8 cellular contexts compared by ENCODE assay signal in the genomic region with DNA sequence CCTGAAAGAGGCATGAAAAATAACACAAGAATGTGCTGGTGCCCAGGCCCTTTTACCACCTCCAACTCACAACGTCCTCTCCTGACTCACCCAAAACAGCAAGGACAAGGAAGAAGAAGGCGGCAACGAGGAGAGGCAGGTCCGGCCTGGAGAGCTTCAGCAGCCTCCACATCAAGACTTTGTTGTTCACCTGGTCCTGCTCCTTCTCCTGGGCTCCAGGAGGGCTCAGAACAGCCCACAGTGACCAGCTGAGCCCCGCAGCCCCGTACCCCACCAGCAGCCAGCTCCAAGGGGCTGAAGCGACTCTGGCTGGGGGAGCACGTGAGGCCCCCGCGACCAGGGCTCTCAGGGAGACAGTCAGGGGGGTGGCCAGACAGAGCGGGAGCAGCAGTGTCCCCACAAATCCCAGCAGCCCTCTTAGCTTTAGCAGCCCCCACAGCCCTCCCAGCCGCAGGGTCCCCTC. TPM values are rescaled to one million over a fixed set of nuclear protein-coding genes. Genes with fewer than 3 reads are reported as not detected.
DNase-seq lines count a peak whose midpoint lies in the region; ATAC-seq and TF ChIP-seq lines count a peak whose summit lies in the region.

No MANE protein-coding gene starts in this region.

- POLR2A ChIA-PET in CD4-positive, alpha-beta memory T cell (lab: Charles Lee; ENCODE audit: partially characterized antibody), result interaction anchor here (0.8 to 11.6 kb wide), 20 partner anchors 8 to 238 kb away, joined by 3 to 1160 read pairs (median 6); partner anchors contain the start of genes BRD2, HLA-DMA, HLA-DMB and HLA-DPB1

- no peak for ATAC-seq in central memory CD8-positive, alpha-beta T cell (replicated peaks; ENCODE audit: extremely low read depth, poor library complexity, severe bottlenecking)
- no peak for ATAC-seq in HG02885 (IDR thresholded peaks at IDR 0.05; ENCODE audit: poor library complexity, unreplicated experiment)
- ATAC-seq in HG03175 (IDR thresholded peaks at IDR 0.05; ENCODE audit: unreplicated experiment), result no peak

- H3K36me3 Mint-ChIP-seq in CD4-positive, alpha-beta memory T cell, result peaks cover 63 to 77% of the 10 kb centered on the region in 2 donors
- peaks cover 54% of the 10 kb centered on the region for H3K36me3 Mint-ChIP-seq in central memory CD8-positive, alpha-beta T cell (ENCODE audit: insufficient read depth)

- CTCF ChIA-PET in CD4-positive, alpha-beta memory T cell (lab: Charles Lee; ENCODE audit: partially characterized antibody), result interaction anchor here (0.9 to 11.2 kb wide), 23 partner anchors 9 to 424 kb away, joined by 3 to 480 read pairs (median 7); partner anchors contain the start of genes BRD2, HLA-DMA, PSMB9 and TAP1

- H3K4me3 ChIP-seq in CD4-positive, alpha-beta memory T cell (ENCODE audit: low read length in 2 of 2), result peak overlapping the region; percentile 58 to 74
- H3K4me3 ChIP-seq in KMS-11 (IDR thresholded peaks at IDR 0.05; ENCODE audit: insufficient read depth, low read depth, low read length) (no peak overlapping the region), muscle layer of duodenum (ENCODE audit: low read depth in 1 of 2, low read length in 2 of 2) (peak overlapping the region; percentile 71 to 73)

- intact Hi-C loops in CD4-positive, alpha-beta memory T cell (cut with micrococcal nuclease), result loop anchor here (1.0 kb wide), 2 partner anchors 17 to 31 kb away; partner anchors contain the start of gene PSMB9

- H3K4me1 ChIP-seq in CD4-positive, alpha-beta memory T cell (ENCODE audit: insufficient read depth, low read length), result peaks cover 81% of the 10 kb centered on the region
- H3K4me1 ChIP-seq in KMS-11 (ENCODE audit: low read depth, poor library complexity, severe bottlenecking) (peaks cover 36% of the 10 kb centered on the region), muscle layer of duodenum (ENCODE audit: control insufficient read depth in 1 of 2, insufficient read depth in 2 of 2, low read length in 2 of 2) (peaks cover 9 to 14% of the 10 kb centered on the region in 2 donors)

- TF ChIP-seq CTCF in KMS-11 (conservative IDR thresholded peaks at IDR 0.05; ENCODE audit: low read depth, low read length), result no peak

- H3K9ac ChIP-seq in KMS-11, result peak overlapping the region; percentile 88

- H3K9me3 Mint-ChIP-seq in CD4-positive, alpha-beta memory T cell, result no peaks in the 10 kb centered on the region
- no peaks in the 10 kb centered on the region for H3K9me3 Mint-ChIP-seq in central memory CD8-positive, alpha-beta T cell

- H3K27ac Mint-ChIP-seq in CD4-positive, alpha-beta memory T cell, result peak overlapping the region; percentile 92 to 100 (median 95)
- peak overlapping the region; percentile 100 for H3K27ac Mint-ChIP-seq in central memory CD8-positive, alpha-beta T cell (ENCODE audit: low read depth)

- H2AFZ ChIP-seq in KMS-11 (ENCODE audit: low read depth), result peak overlapping the region; percentile 70

- H3K9me3 ChIP-seq in CD4-positive, alpha-beta memory T cell (ENCODE audit: control insufficient read depth in 1 of 2, low read length in 2 of 2), result no peaks in the 10 kb centered on the region
- H3K9me3 ChIP-seq in muscle layer of duodenum (ENCODE audit: control insufficient read depth in 1 of 2, low read length in 2 of 2), result no peaks in the 10 kb centered on the region

- peak overlapping the region; percentile 89 for H3K4me2 ChIP-seq in KMS-11

- H4K20me1 ChIP-seq in KMS-11 (ENCODE audit: insufficient read depth), result no peaks in the 10 kb centered on the region

- H3K4me3 Mint-ChIP-seq in CD4-positive, alpha-beta memory T cell, result peak overlapping the region; percentile 91 to 97 (median 93)
- peak overlapping the region; percentile 71 for H3K4me3 Mint-ChIP-seq in central memory CD8-positive, alpha-beta T cell

- peaks cover 67 to 93% (median 78%) of the 10 kb centered on the region in 4 donors for H3K4me1 Mint-ChIP-seq in CD4-positive, alpha-beta memory T cell
- H3K4me1 Mint-ChIP-seq in central memory CD8-positive, alpha-beta T cell, result peaks cover 79% of the 10 kb centered on the region

- no peaks in the 10 kb centered on the region for H3K27me3 Mint-ChIP-seq in CD4-positive, alpha-beta memory T cell
- no peaks in the 10 kb centered on the region for H3K27me3 Mint-ChIP-seq in central memory CD8-positive, alpha-beta T cell

- peaks cover 17% of the 10 kb centered on the region; the same call in 1 of the 2 replicates for H3K79me2 ChIP-seq in KMS-11 (ENCODE audit: insufficient read depth, low read depth)

- no peaks in the 10 kb centered on the region for H3K27me3 ChIP-seq in CD4-positive, alpha-beta memory T cell (ENCODE audit: insufficient read depth, low read length)
- H3K27me3 ChIP-seq in KMS-11 (ENCODE audit: insufficient read depth, low read depth), result no peaks in the 10 kb centered on the region
- H3K27me3 ChIP-seq in muscle layer of duodenum (ENCODE audit: low read depth, low read length), result no peaks in the 10 kb centered on the region

- peak overlapping the region; percentile 99 for H3K27ac ChIP-seq in CD4-positive, alpha-beta memory T cell (ENCODE audit: low read depth, low read length)
- peak overlapping the region; percentile 72 for H3K27ac ChIP-seq in KMS-11
- peak overlapping the region; percentile 74 for H3K27ac ChIP-seq in muscle layer of duodenum (ENCODE audit: low read length)

- H3K36me3 ChIP-seq in CD4-positive, alpha-beta memory T cell (ENCODE audit: insufficient read depth, low read length), result peaks cover 40% of the 10 kb centered on the region
- H3K36me3 ChIP-seq in KMS-11 (ENCODE audit: insufficient read depth), result peaks cover 3% of the 10 kb centered on the region; the same call in 1 of the 2 replicates
- peaks cover 34 to 37% of the 10 kb centered on the region in 2 donors for H3K36me3 ChIP-seq in muscle layer of duodenum (ENCODE audit: control insufficient read depth in 1 of 2, insufficient read depth in 2 of 2, low read length in 2 of 2)

- no peak for DNase-seq in CD4-positive, alpha-beta memory T cell
- DNase-seq in central memory CD8-positive, alpha-beta T cell (ENCODE audit: low spot score in 2 of 2), result no peak
- no peak for DNase-seq in HuH-7 (ENCODE audit: low spot score)
- no peak for DNase-seq in NCI-H1048 (lab: John Stamatoyannopoulos, UW)

RNA-seq across cellular contexts. Expression of gene TAP2, which starts 0.9 kb away (rescaled TPM):
- total RNA-seq in CD4-positive, alpha-beta memory T cell, result 100 to 1,000 TPM; 106 to 112 TPM
- 10 to 100 TPM; 11.0 to 16.5 TPM for polyA plus RNA-seq in CD4-positive, alpha-beta memory T cell

RNA-seq across cellular contexts. Expression of gene PSMB8, which starts 6.2 kb away (rescaled TPM):
- 100 to 1,000 TPM; 134 to 138 TPM for total RNA-seq in CD4-positive, alpha-beta memory T cell
- 100 to 1,000 TPM; 363 to 426 TPM for polyA plus RNA-seq in CD4-positive, alpha-beta memory T cell

RNA-seq across cellular contexts. Expression of gene TAP1, which starts 15.8 kb away (rescaled TPM):
- 100 to 1,000 TPM; 136 to 141 TPM for total RNA-seq in CD4-positive, alpha-beta memory T cell
- 100 to 1,000 TPM; 300 to 324 TPM for polyA plus RNA-seq in CD4-positive, alpha-beta memory T cell

RNA-seq across cellular contexts. Expression of gene PSMB9, which starts 16.3 kb away (rescaled TPM):
- 100 to 1,000 TPM; 141 to 144 TPM for total RNA-seq in CD4-positive, alpha-beta memory T cell
- 100 to 1,000 TPM; 501 to 763 TPM for polyA plus RNA-seq in CD4-positive, alpha-beta memory T cell

RNA-seq across cellular contexts. Expression of gene HLA-DOB, which starts 20.9 kb away (rescaled TPM):
- 1 to 10 TPM in 1 of 2 experiments, under 1 TPM in 1; 0.61 to 1.1 TPM for total RNA-seq in CD4-positive, alpha-beta memory T cell
- 1 to 10 TPM in 1 of 2 donors, under 1 TPM in 1; 0.22 to 2.8 TPM for polyA plus RNA-seq in CD4-positive, alpha-beta memory T cell
